ENCODE assay signal across 17 cellular contexts in the genomic region with DNA sequence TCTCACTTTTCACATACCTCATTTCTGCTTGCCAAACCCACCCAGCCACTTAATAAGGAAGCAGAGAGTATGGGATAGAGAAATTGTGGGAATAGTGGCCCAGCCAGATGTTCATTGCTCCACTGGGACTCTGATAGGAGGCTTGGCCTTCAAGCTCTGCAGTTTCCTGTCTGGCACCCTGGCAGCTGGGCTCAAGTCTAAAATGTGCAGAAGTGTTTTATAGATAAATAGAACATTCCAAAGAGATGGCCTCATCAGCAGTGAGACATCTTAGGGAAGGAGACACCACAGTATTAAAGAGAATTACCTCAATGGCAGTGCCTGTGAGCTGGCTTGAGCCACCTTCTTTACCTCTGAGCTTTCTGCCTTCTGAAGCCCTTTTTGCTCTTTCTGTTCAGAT. TPM values are rescaled to one million over a fixed set of nuclear protein-coding genes. Genes with fewer than 3 reads are reported as not detected.
DNase-seq lines count a peak whose midpoint lies in the region; ATAC-seq, FAIRE-seq and TF ChIP-seq lines count a peak whose summit lies in the region.
"Had no signal": no experiment of that assay in that cellular context is flagged by ENCODE, and none has a peak within 500 bp of the region (broad histone marks: within the 10 kb centered on the region; RNA-seq: fewer than 3 reads in every experiment).

No MANE protein-coding gene starts in this region.

- H3K9ac ChIP-seq in mammary epithelial cell (ENCODE audit: insufficient read depth, low read length) = no peak overlapping the region

- H4K20me1 ChIP-seq in mammary epithelial cell (ENCODE audit: insufficient read depth, low read length) = no peaks in the 10 kb centered on the region

- peak overlapping the region; percentile 18 for H3K4me2 ChIP-seq in mammary epithelial cell (ENCODE audit: insufficient read depth, low read depth, low read length)

- in situ Hi-C loops in mammary epithelial cell (cut with MboI; ENCODE audit: low sequenced_read_pairs in 2 of 2) = no loop called here

- no peak for FAIRE-seq in HTR-8/SVneo (lab: Jason Lieb, UNC)
- no peak for FAIRE-seq in D721Med (lab: Jason Lieb, UNC)

- no peak for ATAC-seq in HG03442 (IDR thresholded peaks at IDR 0.05; ENCODE audit: unreplicated experiment)

- TF ChIP-seq CTCF in AG10803 (conservative IDR thresholded peaks at IDR 0.05; ENCODE audit: low read length) = no peak
- TF ChIP-seq CTCF in mammary epithelial cell (conservative IDR thresholded peaks at IDR 0.05 in 1 of 2, IDR thresholded peaks at IDR 0.05 in 1 of 2; ENCODE audit: extremely low read depth in 1 of 2, insufficient read depth in 1 of 2, low read depth in 1 of 2, low read length in 2 of 2) = no peak
- TF ChIP-seq CTCF in D721Med (IDR thresholded peaks at IDR 0.05; ENCODE audit: insufficient read depth, missing control alignments) = no peak

- H3K27me3 ChIP-seq in mammary epithelial cell (ENCODE audit: insufficient read depth, low read length) = no peaks in the 10 kb centered on the region
- H3K27me3 ChIP-seq: esophagus squamous epithelium, SJCRH30 had no signal

- H3K4me3 ChIP-seq in AG10803 (ENCODE audit: low read length) (no peak overlapping the region), mammary epithelial cell (replicated peaks in 1 of 3; ENCODE audit: insufficient read depth in 1 of 3, low read depth in 2 of 3, low read length in 3 of 3) (no peak overlapping the region)
- H3K4me3 ChIP-seq: esophagus squamous epithelium, SJCRH30 had no signal

- intact Hi-C loops in mammary epithelial cell (cut with micrococcal nuclease) = no loop called here
- intact Hi-C loops in head of caudate nucleus (cut with DNase I) = no loop called here

- no TSS peak for BruUV-seq in mammary epithelial cell (replicated peaks; lab: Mats Ljungman, UMichigan)

- no peaks in the 10 kb centered on the region for H3K36me3 ChIP-seq in mammary epithelial cell (ENCODE audit: insufficient read depth, low read length)

- dilution Hi-C loops in mammary epithelial cell (cut with HindIII; ENCODE audit: low sequenced_read_pairs) = no loop called here

- H3K27ac ChIP-seq in mammary epithelial cell (ENCODE audit: insufficient read depth, low read depth, low read length) = no peak overlapping the region
- H3K27ac ChIP-seq: esophagus squamous epithelium, SJCRH30, VCaP had no signal

- peaks cover 12% of the 10 kb centered on the region for H3K4me1 ChIP-seq in mammary epithelial cell (ENCODE audit: insufficient read depth, low read length)
- H3K4me1 ChIP-seq: esophagus squamous epithelium, SJCRH30 had no signal

- H2AFZ ChIP-seq in mammary epithelial cell (ENCODE audit: low read depth, low read length) = no peak overlapping the region

- CTCF ChIA-PET in mammary epithelial cell (lab: Charles Lee; ENCODE audit: low non-redundant PET) = no interaction called here

- H3K79me2 ChIP-seq in mammary epithelial cell (ENCODE audit: insufficient read depth, low read length) = no peaks in the 10 kb centered on the region

- H3K9me3 ChIP-seq in mammary epithelial cell (replicated peaks; ENCODE audit: insufficient read depth, low read length) = no peaks in the 10 kb centered on the region
- H3K9me3 ChIP-seq: esophagus squamous epithelium, SJCRH30 had no signal

- peak; percentile 86 for DNase-seq in AG10803 (ENCODE audit: low read depth)
- DNase-seq in HTR-8/SVneo (ENCODE audit: insufficient read length, low spot score) = peak; percentile 37
- DNase-seq in mammary epithelial cell = peak; percentile 55
- peak; percentile 42 for DNase-seq in kidney glomerular epithelial cell (lab: John Stamatoyannopoulos, UW)
- DNase-seq in NCI-H146 treated with DMSO at 0.1 percent for 48 hours (lab: John Stamatoyannopoulos, UW; ENCODE audit: unreplicated experiment) = no peak
- DNase-seq in D721Med (ENCODE audit: insufficient read length, low spot score) = no peak
- no peak for DNase-seq in head of caudate nucleus
- DNase-seq: activated naive CD4-positive, alpha-beta T cell treated with Interleukin-2 at 50 U/mL for 16 hours; CD4-positive, alpha-beta memory T cell; cerebellar nuclear complex; esophagus squamous epithelium; islet precursor cell; NCI-H1417 treated with DMSO at 0.1 percent for 48 hours; retina had no signal

RNA-seq across cellular contexts. Expression of a gene that starts 24.7 kb away (rescaled TPM):
- 10 to 100 TPM; 29.8 to 43.7 TPM for total RNA-seq in mammary epithelial cell
- polyA plus RNA-seq in mammary epithelial cell = 42.0 TPM
- 42.7 TPM for polyA minus RNA-seq in mammary epithelial cell

RNA-seq across cellular contexts. Expression of a gene that starts 29.8 kb away (rescaled TPM):
- 10 to 100 TPM; 15.2 to 16.2 TPM for total RNA-seq in mammary epithelial cell
- polyA plus RNA-seq in mammary epithelial cell = 22.9 TPM
- polyA minus RNA-seq in mammary epithelial cell = 15.9 TPM

Comparison
In these comparisons a context has a peak if more than half of its experiments do, and no peak if none do; other contexts are left out.
1. DNase-seq: peak in AG10803 (single experiment), HTR-8/SVneo (single experiment), mammary epithelial cell (single experiment) and kidney glomerular epithelial cell (single experiment); none in NCI-H146 treated with DMSO at 0.1 percent for 48 hours (single experiment), D721Med (single experiment) and head of caudate nucleus (0 of 42).